Comparison of ENCODE assay signal across 17 cellular contexts in genomic region chr11:46375392-46376101, GRCh38. TPM values are rescaled to one million over a fixed set of nuclear protein-coding genes. Genes with fewer than 3 reads are reported as not detected.
A peak's percentile ranks its signal among the peaks of the same experiment; 100 is the strongest.
DNase-seq lines count a peak whose midpoint lies in the region; ATAC-seq, FAIRE-seq and TF ChIP-seq lines count a peak whose summit lies in the region.
"Had no signal": no experiment of that assay in that cellular context is flagged by ENCODE, and none has a peak within 500 bp of the region (broad histone marks: within the 10 kb centered on the region; RNA-seq: fewer than 3 reads in every experiment).

No MANE protein-coding gene starts in this region.

- H3K4me1 ChIP-seq in K562 (replicated peaks in 1 of 2; ENCODE audit: control insufficient read depth in 2 of 2, insufficient read depth in 2 of 2, low read length in 2 of 2) = peaks cover 9 to 32% of the 10 kb centered on the region in 2 experiments
- peaks cover 8 to 11% of the 10 kb centered on the region in 2 donors for H3K4me1 ChIP-seq in neuronal stem cell (ENCODE audit: control insufficient read depth in 2 of 2, insufficient read depth in 1 of 2, low read depth in 1 of 2, low read length in 2 of 2)

- H4K91ac ChIP-seq in neuronal stem cell (ENCODE audit: low read depth, low read length, poor library complexity) = no peak overlapping the region

- H2BK5ac ChIP-seq in neuronal stem cell (ENCODE audit: low read length) = no peak overlapping the region

- H2AFZ ChIP-seq in K562 (ENCODE audit: low read depth, low read length) = no peak overlapping the region
- H2AFZ ChIP-seq in neuronal stem cell (ENCODE audit: low read length) = no peak overlapping the region

- H3K27me3 ChIP-seq in K562 (ENCODE audit: control insufficient read depth in 2 of 2, insufficient read depth in 2 of 2, low read length in 2 of 2) (no peaks in the 10 kb centered on the region), neuronal stem cell (ENCODE audit: control insufficient read depth in 3 of 3, insufficient read depth in 3 of 3, low read depth in 1 of 3, low read length in 3 of 3) (no peaks in the 10 kb centered on the region)
- H3K27me3 ChIP-seq: BLaER1 treated with 17β-estradiol and CSF1 and Interleukin-3, amounts not matched to agents 10 nM and 100 nM had no signal

- TF ChIP-seq CTCF in RWPE1 (conservative IDR thresholded peaks at IDR 0.05; ENCODE audit: low read depth) (no peak), K562 (IDR thresholded peaks at IDR 0.05 in 2 of 3, conservative IDR thresholded peaks at IDR 0.05 in 1 of 3; ENCODE audit: insufficient read depth in 2 of 3, low read depth in 1 of 3, low read length in 3 of 3) (no peak)

- no peak overlapping the region for H3K4me2 ChIP-seq in K562 (ENCODE audit: insufficient read depth, low read length)
- no peak overlapping the region for H3K4me2 ChIP-seq in neuronal stem cell (ENCODE audit: insufficient read depth, low read length, poor library complexity, severe bottlenecking)
- H3K4me2 ChIP-seq: BLaER1 treated with 17β-estradiol and CSF1 and Interleukin-3, amounts not matched to agents 10 nM and 100 nM had no signal

- no peaks in the 10 kb centered on the region for H4K20me1 ChIP-seq in K562 (replicated peaks; ENCODE audit: control insufficient read depth, insufficient read depth, low read length)

- TF ChIP-seq EP300 in K562 (IDR thresholded peaks at IDR 0.05; ENCODE audit: low read length) = no peak

- intact Hi-C loops in K562 (cut with micrococcal nuclease) = no loop called here

- H3K9ac ChIP-seq in K562 (ENCODE audit: insufficient read depth in 1 of 2, low read depth in 2 of 2, low read length in 2 of 2) = no peak overlapping the region
- peak overlapping the region; percentile 3 for H3K9ac ChIP-seq in neuronal stem cell (ENCODE audit: low read depth, low read length, poor library complexity)
- H3K9ac ChIP-seq: BLaER1 treated with 17β-estradiol and CSF1 and Interleukin-3, amounts not matched to agents 10 nM and 100 nM had no signal

- peaks cover 5% of the 10 kb centered on the region for H3K79me1 ChIP-seq in neuronal stem cell (ENCODE audit: low read depth, low read length)

- POLR2A ChIA-PET in RWPE1 (lab: Yijun Ruan, JAX; ENCODE audit: low non-redundant PET) (no interaction called here), K562 (lab: Yijun Ruan, JAX) (no interaction called here)

- DNase-seq in RWPE1 (ENCODE audit: low spot score) (no peak), K562 (ENCODE audit: extremely low read depth in 1 of 4, low spot score in 3 of 4) (no peak), neuronal stem cell (ENCODE audit: low spot score) (no peak), GM12892 (ENCODE audit: insufficient read length) (no peak), iPS-NIHi7 (ENCODE audit: extremely low spot score) (no peak)
- DNase-seq: Caco-2; CD4-positive, CD25-positive, alpha-beta regulatory T cell; CD8-positive, alpha-beta memory T cell; DMS153; DMS79; GDM1; H9 had no signal

- no peak overlapping the region for H2BK15ac ChIP-seq in neuronal stem cell (ENCODE audit: low read length)

- WGBS in K562 (ENCODE audit: insufficient coverage, low coverage, missing lambda C conversion rate) = 94% methylated on average over 23 of the region's 38 CpGs
- WGBS in neuronal stem cell (ENCODE audit: extremely low coverage in 2 of 2, insufficient read length in 2 of 2, insufficient replicate concordance in 1 of 2), 2 donors = no CpG with 5 or more reads among the region's 38 CpGs

- no peaks in the 10 kb centered on the region for H3K79me2 ChIP-seq in K562 (ENCODE audit: control insufficient read depth, insufficient read depth, low read length)

- H3K9me1 ChIP-seq in K562 (ENCODE audit: control insufficient read depth, insufficient read depth, low read length) = no peaks in the 10 kb centered on the region

- no peak overlapping the region for H2AK5ac ChIP-seq in neuronal stem cell (ENCODE audit: low read depth, low read length)

- no peak for TF ChIP-seq RAD21 in K562 (CRISPR knock-in tag; conservative IDR thresholded peaks at IDR 0.05 in 1 of 2, IDR thresholded peaks at IDR 0.05 in 1 of 2)

- BruUV-seq in K562 (replicated peaks; lab: Mats Ljungman, UMichigan) = no TSS peak

- H3K4me3 ChIP-seq in K562 (no peak overlapping the region), neuronal stem cell (ENCODE audit: low read length in 2 of 2) (no peak overlapping the region)
- H3K4me3 ChIP-seq: BLaER1 treated with 17β-estradiol and CSF1 and Interleukin-3, amounts not matched to agents 10 nM and 100 nM had no signal

- H2BK12ac ChIP-seq in neuronal stem cell (ENCODE audit: low read length) = no peak overlapping the region

- in situ Hi-C loops in K562 (cut with MboI) = no loop called here

- FAIRE-seq in K562 (lab: Jason Lieb, UNC) (no peak), GM12892 (lab: Jason Lieb, UNC) (no peak)
- FAIRE-seq: D721Med, H1 had no signal

- peaks cover 76% of the 10 kb centered on the region; the same call in 2 of the 3 replicates for H3K36me3 ChIP-seq in K562 (ENCODE audit: control insufficient read depth, insufficient read depth, low read length)
- H3K36me3 ChIP-seq in neuronal stem cell (replicated peaks in 1 of 2; ENCODE audit: control insufficient read depth in 2 of 2, insufficient read depth in 2 of 2, low read length in 2 of 2) = peaks cover 26 to 61% of the 10 kb centered on the region in 2 donors

- H3K14ac ChIP-seq in neuronal stem cell (ENCODE audit: low read length) = peak overlapping the region; percentile 21

- H3K18ac ChIP-seq in neuronal stem cell (ENCODE audit: low read length) = no peak overlapping the region

- H3K23ac ChIP-seq in neuronal stem cell (ENCODE audit: low read depth, low read length, poor library complexity) = peak overlapping the region; percentile 43

- H2BK120ac ChIP-seq in neuronal stem cell (ENCODE audit: low read depth, low read length) = no peak overlapping the region

- ATAC-seq in K562 = no peak
- no peak for ATAC-seq in GM18868 (IDR thresholded peaks at IDR 0.05; ENCODE audit: unreplicated experiment)

- no peak overlapping the region for H3K4ac ChIP-seq in neuronal stem cell (ENCODE audit: low read length)

- no peak for TF ChIP-seq POLR2A in K562 (conservative IDR thresholded peaks at IDR 0.05)
- no peak for TF ChIP-seq POLR2A in GM12892 (IDR thresholded peaks at IDR 0.05; ENCODE audit: low read depth, low read length)

- peak overlapping the region; percentile 35 for H3K27ac ChIP-seq in RWPE1
- H3K27ac ChIP-seq in K562 (ENCODE audit: extremely low read depth, low read depth, low read length) = no peak overlapping the region
- no peak overlapping the region for H3K27ac ChIP-seq in neuronal stem cell (replicated peaks; ENCODE audit: low read length)
- H3K27ac ChIP-seq: BLaER1 treated with 17β-estradiol and CSF1 and Interleukin-3, amounts not matched to agents 10 nM and 100 nM had no signal

- no peaks in the 10 kb centered on the region for H3K9me3 ChIP-seq in K562 (replicated peaks; ENCODE audit: control insufficient read depth, insufficient read depth, low read depth, low read length)
- H3K9me3 ChIP-seq in neuronal stem cell (replicated peaks in 1 of 2; ENCODE audit: control insufficient read depth in 2 of 2, insufficient read depth in 1 of 2, low read depth in 1 of 2, low read length in 2 of 2) = no peaks in the 10 kb centered on the region
- H3K9me3 ChIP-seq: BLaER1 treated with 17β-estradiol and CSF1 and Interleukin-3, amounts not matched to agents 10 nM and 100 nM; Caco-2 had no signal

- CTCF ChIA-PET in RWPE1 (lab: Yijun Ruan, JAX) = no interaction called here
- CTCF ChIA-PET in K562 (lab: Yijun Ruan, JAX; ENCODE audit: low intra/inter-chr PET ratio) = interaction anchor here (0.7 kb wide), 1 partner anchor 606 kb away, joined by 3 read pairs; no protein-coding TSS in a partner anchor

- no peak overlapping the region for H4K8ac ChIP-seq in neuronal stem cell (ENCODE audit: low read depth, low read length)

RNA-seq across cellular contexts. Expression of gene MDK, which starts 5.9 kb away (rescaled TPM):
- total RNA-seq in K562 (2011; cell fraction: chromatin; rRNA removed; ENCODE audit: low replicate concordance) = 91.4 and 271 TPM in 2 replicates
- total RNA-seq in K562 (2011; cell fraction: nucleolus; rRNA removed) = 402 and 460 TPM in 2 replicates
- 333 and 334 TPM in 2 replicates for total RNA-seq in K562 (2011; cell fraction: nucleoplasm; rRNA removed)
- 478 and 553 TPM in 2 replicates for total RNA-seq in K562 (2014; rRNA removed)
- total RNA-seq in K562 (2014; rRNA removed; fragmentation: Illumina TruSeq; extraction: Trizol) = 91.5 and 123 TPM in 2 replicates
- total RNA-seq in K562 (2015; rRNA removed; fragmentation: Illumina TruSeq; extraction: Trizol) = 269 and 279 TPM in 2 replicates
- total RNA-seq in K562 (2021) = 396 and 429 TPM in 2 replicates
- polyA plus RNA-seq in K562 (2011; rRNA removed) = 343 and 350 TPM in 2 replicates
- 540 and 788 TPM in 2 replicates for polyA plus RNA-seq in K562 (2011; cell fraction: cytosol; rRNA removed)
- polyA plus RNA-seq in K562 (2011; cell fraction: nucleus; rRNA removed) = 206 and 271 TPM in 2 replicates
- polyA plus RNA-seq in K562 (2012) = 413 and 460 TPM in 2 replicates
- 661 and 667 TPM in 2 replicates for polyA plus RNA-seq in K562 (2014; fragmentation: Illumina TruSeq; extraction: Trizol)
- polyA plus RNA-seq in K562 (2014; fragmentation: Nextera tagmentation; extraction: Ambion mirVana) = 10 to 100 TPM; 20.7 to 61.7 TPM
- polyA plus RNA-seq in K562 (2014; rRNA removed) = 700 and 703 TPM in 2 replicates
- polyA minus RNA-seq in K562 (2011; rRNA and poly(A)+ RNA removed) = 33.7 and 59.6 TPM in 2 replicates
- polyA minus RNA-seq in K562 (2011; cell fraction: cytosol; rRNA and poly(A)+ RNA removed) = 108 and 146 TPM in 2 replicates
- 24.1 and 38.4 TPM in 2 replicates for polyA minus RNA-seq in K562 (2011; cell fraction: nucleus; rRNA and poly(A)+ RNA removed)
- polyA plus RNA-seq in neuronal stem cell (2013, experiment 1 of 2) = 1,851 TPM
- polyA plus RNA-seq in neuronal stem cell (2013, experiment 2 of 2) = 1,853 TPM
- 6.6 TPM for polyA plus RNA-seq in GM12892 (2012; ENCODE audit: missing spikeins)
- polyA plus RNA-seq: CD4-positive, CD25-positive, alpha-beta regulatory T cell had no signal

RNA-seq across cellular contexts. Expression of gene CHRM4, which starts 16.0 kb away (rescaled TPM):
- 1.0 and 3.7 TPM in 2 replicates for total RNA-seq in K562 (2011; cell fraction: chromatin; rRNA removed; ENCODE audit: low replicate concordance)
- 1.6 and 4.0 TPM in 2 replicates for total RNA-seq in K562 (2011; cell fraction: nucleolus; rRNA removed)
- total RNA-seq in K562 (2011; cell fraction: nucleoplasm; rRNA removed) = 1.2 TPM in 2 replicates
- total RNA-seq in K562 (2014; rRNA removed) = 0.73 and 1.3 TPM in 2 replicates
- 0.19 and 0.22 TPM in 2 replicates for total RNA-seq in K562 (2014; rRNA removed; fragmentation: Illumina TruSeq; extraction: Trizol)
- total RNA-seq in K562 (2015; rRNA removed; fragmentation: Illumina TruSeq; extraction: Trizol) = 0.22 and 0.49 TPM in 2 replicates
- total RNA-seq in K562 (2021) = 0.89 and 1.0 TPM in 2 replicates
- polyA plus RNA-seq in K562 (2011; rRNA removed) = 0.62 and 0.74 TPM in 2 replicates
- polyA plus RNA-seq in K562 (2011; cell fraction: cytosol; rRNA removed) = 0.84 and 2.3 TPM in 2 replicates
- 0.60 and 1.5 TPM in 2 replicates for polyA plus RNA-seq in K562 (2011; cell fraction: nucleus; rRNA removed)
- 0.35 and 0.68 TPM in 2 replicates for polyA plus RNA-seq in K562 (2012)
- 0.40 and 0.76 TPM in 2 replicates for polyA plus RNA-seq in K562 (2014; fragmentation: Illumina TruSeq; extraction: Trizol)
- not detected for polyA plus RNA-seq in K562 (2014; fragmentation: Nextera tagmentation; extraction: Ambion mirVana)
- 0.33 and 0.58 TPM in 2 replicates for polyA plus RNA-seq in K562 (2014; rRNA removed)
- polyA minus RNA-seq in K562 (2011; rRNA and poly(A)+ RNA removed) = 0.42 and 1.1 TPM in 2 replicates
- 1.6 TPM in 1 of 2 replicates, not detected in the other for polyA minus RNA-seq in K562 (2011; cell fraction: cytosol; rRNA and poly(A)+ RNA removed)
- 0.89 and 2.6 TPM in 2 replicates for polyA minus RNA-seq in K562 (2011; cell fraction: nucleus; rRNA and poly(A)+ RNA removed)
- 0.10 TPM for polyA plus RNA-seq in neuronal stem cell (2013, experiment 1 of 2)
- 0.15 TPM for polyA plus RNA-seq in neuronal stem cell (2013, experiment 2 of 2)
- not detected for polyA plus RNA-seq in GM12892 (2012; ENCODE audit: missing spikeins)
- total RNA-seq: CD8-positive, alpha-beta memory T cell; Daoy had no signal

RNA-seq across cellular contexts. Expression of gene DGKZ, which starts 28.3 kb away (rescaled TPM):
- total RNA-seq in K562 (2011; cell fraction: chromatin; rRNA removed; ENCODE audit: low replicate concordance) = 71.0 and 248 TPM in 2 replicates
- 153 and 166 TPM in 2 replicates for total RNA-seq in K562 (2011; cell fraction: nucleolus; rRNA removed)
- 88.0 and 98.6 TPM in 2 replicates for total RNA-seq in K562 (2011; cell fraction: nucleoplasm; rRNA removed)
- total RNA-seq in K562 (2014; rRNA removed) = 78.5 and 108 TPM in 2 replicates
- 10.9 and 13.6 TPM in 2 replicates for total RNA-seq in K562 (2014; rRNA removed; fragmentation: Illumina TruSeq; extraction: Trizol)
- 44.2 and 47.5 TPM in 2 replicates for total RNA-seq in K562 (2015; rRNA removed; fragmentation: Illumina TruSeq; extraction: Trizol)
- total RNA-seq in K562 (2021) = 87.8 and 100 TPM in 2 replicates
- polyA plus RNA-seq in K562 (2011; rRNA removed) = 28.2 and 49.4 TPM in 2 replicates
- polyA plus RNA-seq in K562 (2011; cell fraction: cytosol; rRNA removed) = 55.4 and 121 TPM in 2 replicates
- polyA plus RNA-seq in K562 (2011; cell fraction: nucleus; rRNA removed) = 203 and 295 TPM in 2 replicates
- polyA plus RNA-seq in K562 (2012) = 64.0 and 103 TPM in 2 replicates
- polyA plus RNA-seq in K562 (2014; fragmentation: Illumina TruSeq; extraction: Trizol) = 48.8 and 66.2 TPM in 2 replicates
- under 1 TPM; 0.51 to 0.71 TPM for polyA plus RNA-seq in K562 (2014; fragmentation: Nextera tagmentation; extraction: Ambion mirVana)
- 73.5 and 77.9 TPM in 2 replicates for polyA plus RNA-seq in K562 (2014; rRNA removed)
- polyA minus RNA-seq in K562 (2011; rRNA and poly(A)+ RNA removed) = 18.5 and 28.5 TPM in 2 replicates
- 53.9 and 65.8 TPM in 2 replicates for polyA minus RNA-seq in K562 (2011; cell fraction: cytosol; rRNA and poly(A)+ RNA removed)
- 59.1 and 64.5 TPM in 2 replicates for polyA minus RNA-seq in K562 (2011; cell fraction: nucleus; rRNA and poly(A)+ RNA removed)
- 33.3 TPM for polyA plus RNA-seq in neuronal stem cell (2013, experiment 1 of 2)
- 32.3 TPM for polyA plus RNA-seq in neuronal stem cell (2013, experiment 2 of 2)
- polyA plus RNA-seq in GM12892 (2012; ENCODE audit: missing spikeins) = 11.6 TPM
